ENCODE assay signal across 10 cellular contexts in genomic region chr1:201795066-201795465, GRCh38. TPM values are rescaled to one million over a fixed set of nuclear protein-coding genes. Genes with fewer than 3 reads are reported as not detected.
DNase-seq lines count a peak whose midpoint lies in the region; ATAC-seq and TF ChIP-seq lines count a peak whose summit lies in the region.
"Had no signal": no experiment of that assay in that cellular context is flagged by ENCODE, and none has a peak within 500 bp of the region (broad histone marks: within the 10 kb centered on the region; RNA-seq: fewer than 3 reads in every experiment).

No MANE protein-coding gene starts in this region.

- peaks cover 0 to 4% (median 0%) of the 10 kb centered on the region in 3 donors for H3K4me1 Mint-ChIP-seq in T-cell

- no peaks in the 10 kb centered on the region for H3K9me3 Mint-ChIP-seq in T-cell
- H3K9me3 Mint-ChIP-seq: activated CD4-positive, alpha-beta memory T cell treated with anti-CD3 and anti-CD28 coated beads for 36 hours had no signal

- WGBS in heart left ventricle, 4 donors: 52 to 64% (median 63%) methylated on average over 3 of the region's 3 CpGs
- WGBS in aorta, 2 donors: 52 to 55% methylated on average over 3 of the region's 3 CpGs

- intact Hi-C loops in heart left ventricle (cut with DNase I): loop anchor here in 1 of 10 donors (1.0 to 10.0 kb wide), 2 partner anchors 150 to 236 kb away; no protein-coding TSS in a partner anchor
- intact Hi-C loops in left ventricle myocardium superior (cut with micrococcal nuclease): loop anchor here (10.0 kb wide), 1 partner anchor 240 kb away; no protein-coding TSS in a partner anchor
- intact Hi-C loops in uterus (cut with DNase I; ENCODE audit: low total_unique reads): loop anchor here (10.0 kb wide), 1 partner anchor 240 kb away; no protein-coding TSS in a partner anchor
- intact Hi-C loops in aorta (cut with DNase I): no loop called here

- no peaks in the 10 kb centered on the region for H3K27me3 ChIP-seq in heart left ventricle
- no peaks in the 10 kb centered on the region for H3K27me3 ChIP-seq in uterus
- no peaks in the 10 kb centered on the region for H3K27me3 ChIP-seq in aorta (ENCODE audit: control insufficient read depth in 1 of 2, insufficient read depth in 2 of 2, low read length in 1 of 2)

- TF ChIP-seq CTCF in heart left ventricle (IDR thresholded peaks at IDR 0.05) (peak in 10 of 12 donors; percentile 14 to 48 (median 36)), uterus (IDR thresholded peaks at IDR 0.05) (peak in 3 of 4 experiments; percentile 16 to 30 (median 23))

- TF ChIP-seq POLR2A in heart left ventricle (IDR thresholded peaks at IDR 0.05): no peak
- no peak for TF ChIP-seq POLR2A in uterus (IDR thresholded peaks at IDR 0.05)

- H3K36me3 Mint-ChIP-seq in T-cell: peaks cover 27% of the 10 kb centered on the region
- H3K36me3 Mint-ChIP-seq: activated CD4-positive, alpha-beta memory T cell treated with anti-CD3 and anti-CD28 coated beads for 36 hours had no signal

- CTCF ChIA-PET in T-cell (lab: Charles Lee): interaction anchor here (0.6 to 1.3 kb wide), 4 partner anchors 85 to 270 kb away, joined by 3 to 8 read pairs (median 4); no protein-coding TSS in a partner anchor

- peak overlapping the region in 6 of 12 donors; percentile 15 to 80 (median 42) for H3K27ac ChIP-seq in heart left ventricle
- H3K27ac ChIP-seq in uterus: no peak overlapping the region
- H3K27ac ChIP-seq in aorta (ENCODE audit: low read depth in 1 of 2, low read length in 2 of 2): no peak overlapping the region

- H3K27me3 Mint-ChIP-seq in T-cell: no peaks in the 10 kb centered on the region
- H3K27me3 Mint-ChIP-seq: activated CD4-positive, alpha-beta memory T cell treated with anti-CD3 and anti-CD28 coated beads for 36 hours had no signal

- ATAC-seq in heart left ventricle (no peak), left ventricle myocardium superior (no peak), T-cell (replicated peaks in 1 of 4) (no peak), aorta (ENCODE audit: low FRiP score) (no peak)

- no peak overlapping the region for H3K4me3 Mint-ChIP-seq in T-cell
- H3K4me3 Mint-ChIP-seq: activated CD4-positive, alpha-beta memory T cell treated with anti-CD3 and anti-CD28 coated beads for 36 hours had no signal

- H3K27ac Mint-ChIP-seq in T-cell: no peak overlapping the region
- H3K27ac Mint-ChIP-seq: activated CD4-positive, alpha-beta memory T cell treated with anti-CD3 and anti-CD28 coated beads for 36 hours had no signal

- H3K4me3 ChIP-seq in heart left ventricle: no peak overlapping the region
- no peak overlapping the region for H3K4me3 ChIP-seq in uterus
- H3K4me3 ChIP-seq in aorta (ENCODE audit: low read length in 2 of 2): no peak overlapping the region

- peaks cover 0 to 99% (median 65%) of the 10 kb centered on the region in 9 donors for H3K36me3 ChIP-seq in heart left ventricle
- H3K36me3 ChIP-seq in uterus: no peaks in the 10 kb centered on the region
- H3K36me3 ChIP-seq in aorta (ENCODE audit: control insufficient read depth in 1 of 2, insufficient read depth in 2 of 2, low read length in 1 of 2): peaks cover 0 to 9% of the 10 kb centered on the region in 2 donors

- H3K9me3 ChIP-seq in heart left ventricle (no peaks in the 10 kb centered on the region), uterus (no peaks in the 10 kb centered on the region), aorta (ENCODE audit: control insufficient read depth, low read length) (no peaks in the 10 kb centered on the region)

- H3K4me1 ChIP-seq in heart left ventricle (peaks cover 24 to 52% (median 33%) of the 10 kb centered on the region in 12 donors), uterus (peaks cover 0 to 25% of the 10 kb centered on the region in 2 donors), aorta (ENCODE audit: control insufficient read depth in 1 of 2, insufficient read depth in 2 of 2, low read length in 2 of 2) (peaks cover 4 to 5% of the 10 kb centered on the region in 2 donors)

- DNase-seq in heart left ventricle (no peak), left ventricle myocardium superior (no peak), NCI-H69 (lab: John Stamatoyannopoulos, UW) (peak; percentile 60), fibroblast of gingiva (ENCODE audit: low read depth) (peak; percentile 35), uterus (no peak), NOMO-1 (lab: John Stamatoyannopoulos, UW; ENCODE audit: unreplicated experiment in 2 of 2) (no peak), T-cell (no peak), aorta (no peak)
- DNase-seq: activated CD4-positive, alpha-beta memory T cell treated with anti-CD3 and anti-CD28 coated beads for 36 hours; GF-D8 had no signal

- POLR2A ChIA-PET in T-cell (lab: Charles Lee): interaction anchor here in 1 of 2 donors (0.6 kb wide), 1 partner anchor 594 kb away, joined by 13 read pairs; no protein-coding TSS in a partner anchor

RNA-seq across cellular contexts. Expression of gene IPO9, which starts 33.9 kb away (rescaled TPM):
- total RNA-seq in heart left ventricle (10 to 100 TPM; 12.1 to 35.4 (median 23.1) TPM), left ventricle myocardium superior (22.1 TPM), uterus (10 to 100 TPM in 3 of 4 donors, 1 to 10 TPM in 1; 8.8 to 48.5 (median 35.2) TPM), T-cell (10 to 100 TPM; 28.2 to 39.9 (median 36.9) TPM), aorta (10 to 100 TPM; 36.6 to 45.0 TPM)
- polyA plus RNA-seq in heart left ventricle (10 to 100 TPM in 1 of 2 donors, 1 to 10 TPM in 1; 9.8 to 13.8 TPM), aorta (10 to 100 TPM; 12.0 to 27.7 TPM)

Comparison
In these comparisons a context has a peak if more than half of its experiments do, and no peak if none do; other contexts are left out.
1. DNase-seq: peak in NCI-H69 (single experiment) and fibroblast of gingiva (single experiment); none in heart left ventricle (0 of 5), left ventricle myocardium superior (single experiment), uterus (0 of 2), NOMO-1 (0 of 2), T-cell (0 of 34) and aorta (0 of 2).
2. intact Hi-C loops: an anchor here in left ventricle myocardium superior (10.0 kb wide) and uterus (10.0 kb wide); none called in aorta.